ENCODE assay signal across 9 cellular contexts in the genomic region with DNA sequence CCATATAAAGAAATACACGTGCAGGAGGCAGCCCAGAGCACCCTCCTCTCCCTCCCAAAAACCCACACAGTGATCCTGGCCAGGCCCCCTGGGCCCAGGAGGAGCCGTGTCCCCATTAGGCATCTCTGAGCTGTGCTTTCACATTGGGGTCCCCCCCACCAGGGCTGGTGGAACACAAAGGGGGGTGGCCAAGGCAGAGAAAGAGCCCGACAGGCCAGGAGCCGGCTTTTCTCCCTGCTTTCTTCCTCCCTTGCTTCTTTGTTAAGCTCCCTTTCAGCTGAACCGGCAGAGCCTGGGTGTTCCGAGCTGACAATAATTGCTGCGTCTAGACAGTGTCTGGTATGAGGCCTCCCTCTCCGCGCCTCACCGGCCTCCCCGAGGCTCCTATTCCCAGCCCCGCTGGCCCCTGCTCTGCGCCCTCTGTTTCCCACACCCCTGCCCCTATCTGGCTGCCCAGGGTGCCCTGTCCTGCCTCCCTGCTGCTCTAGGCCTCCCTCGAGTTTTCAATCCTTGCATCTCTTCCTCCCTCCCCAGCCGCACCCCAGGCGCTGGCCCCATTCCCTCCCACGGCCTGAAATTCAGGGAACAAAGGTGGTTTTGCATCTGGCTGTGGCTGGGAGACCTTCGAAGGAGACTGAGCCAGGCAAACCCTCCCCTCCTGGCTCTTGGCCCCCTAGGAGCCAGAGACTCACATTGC.
DNase-seq lines count a peak whose midpoint lies in the region; ATAC-seq and TF ChIP-seq lines count a peak whose summit lies in the region.
"Had no signal": no experiment of that assay in that cellular context is flagged by ENCODE, and none has a peak within 500 bp of the region (broad histone marks: within the 10 kb centered on the region; RNA-seq: fewer than 3 reads in every experiment).

No MANE protein-coding gene starts in this region.

- no peaks in the 10 kb centered on the region for H3K9me2 ChIP-seq in HCT116 (ENCODE audit: insufficient read depth)
- no peaks in the 10 kb centered on the region for H3K9me2 ChIP-seq in PC-9 (ENCODE audit: insufficient read depth)

- ATAC-seq in HCT116: no peak
- ATAC-seq in GM19452 (IDR thresholded peaks at IDR 0.05; ENCODE audit: unreplicated experiment): no peak

- H3K9me3 ChIP-seq in HCT116 (ENCODE audit: control insufficient read depth in 1 of 2, insufficient read depth in 1 of 2, low read depth in 1 of 2, low read length in 2 of 2): no peaks in the 10 kb centered on the region
- H3K9me3 ChIP-seq in PC-9 (ENCODE audit: insufficient read depth, low read depth): no peaks in the 10 kb centered on the region

- in situ Hi-C loops in astrocyte of the cerebellum (cut with HindIII; ENCODE audit: low sequenced_read_pairs): no loop called here

- TF ChIP-seq RAD21 in HCT116 (IDR thresholded peaks at IDR 0.05; ENCODE audit: low read depth): no peak

- peaks cover 0 to 4% of the 10 kb centered on the region in 2 experiments; a peak in 1 of 4 replicates for H3K36me3 ChIP-seq in HCT116 (ENCODE audit: control insufficient read depth in 1 of 2, insufficient read depth in 2 of 2, low read length in 2 of 2)
- H3K36me3 ChIP-seq in PC-9 (ENCODE audit: low read depth): 0 out of 2 replicates have a peak, but pooled peaks cover 7% of the 10 kb centered on the region

- TF ChIP-seq POLR2A in HCT116 (IDR thresholded peaks at IDR 0.05; ENCODE audit: borderline replicate concordance, extremely low read depth, insufficient read depth, insufficient read length): peak; percentile 1

- no peak overlapping the region for H3K4me3 ChIP-seq in HCT116 (replicated peaks in 1 of 2; ENCODE audit: low read depth in 1 of 2, low read length in 2 of 2)
- H3K4me3 ChIP-seq in astrocyte of the cerebellum (ENCODE audit: low read depth, low read length): no peak overlapping the region
- no peak overlapping the region for H3K4me3 ChIP-seq in PC-9

- H4K20me1 ChIP-seq in HCT116 (ENCODE audit: insufficient read depth) (no peaks in the 10 kb centered on the region), PC-9 (ENCODE audit: insufficient read depth) (no peaks in the 10 kb centered on the region)

- peaks cover 76 to 100% of the 10 kb centered on the region in 2 experiments for H3K4me1 ChIP-seq in HCT116 (ENCODE audit: control insufficient read depth in 1 of 2, insufficient read depth in 2 of 2, low read length in 2 of 2)
- peaks cover 24% of the 10 kb centered on the region for H3K4me1 ChIP-seq in PC-9 (replicated peaks; ENCODE audit: insufficient read depth)

- peaks cover 21% of the 10 kb centered on the region; the same call in 1 of the 2 replicates for H3K79me2 ChIP-seq in HCT116 (ENCODE audit: insufficient read depth, low read length)
- H3K79me2 ChIP-seq in PC-9 (ENCODE audit: low read depth): peaks cover 4% of the 10 kb centered on the region; the same call in 1 of the 2 replicates

- DNase-seq in HCT116 (ENCODE audit: low read depth, low spot score) (no peak), astrocyte of the cerebellum (ENCODE audit: low read depth) (peak; percentile 77), islet precursor cell (peak; percentile 98), smooth muscle cell of the brain vasculature (ENCODE audit: low read depth, low spot score) (peak; percentile 69), PC-9 (no peak), COLO829 (ENCODE audit: low spot score) (no peak)
- no peak for DNase-seq in stimulated activated CD4-positive, alpha-beta T cell treated with anti-CD3 and anti-CD28 coated beads, Interleukin-4, amount 100 ng/mL, for 1 hour
- DNase-seq: NCI-H226 had no signal

- H3K4me2 ChIP-seq in HCT116 (ENCODE audit: low read length) (peak overlapping the region; percentile 15; the same call in 1 of the 2 replicates), PC-9 (no peak overlapping the region)

- peaks cover 28% of the 10 kb centered on the region for H3F3A ChIP-seq in PC-9 (ENCODE audit: insufficient read depth, low read depth)

- TF ChIP-seq CTCF in HCT116 (IDR thresholded peaks at IDR 0.05 in 2 of 3, conservative IDR thresholded peaks at IDR 0.05 in 1 of 3; ENCODE audit: borderline replicate concordance in 1 of 3, insufficient read depth in 1 of 3, low read depth in 2 of 3, low read length in 2 of 3) (no peak), astrocyte of the cerebellum (IDR thresholded peaks at IDR 0.05; ENCODE audit: low read depth, low read length, missing control alignments) (peak; percentile 21), PC-9 (conservative IDR thresholded peaks at IDR 0.05) (no peak)

- peak overlapping the region; percentile 31 for H3K9ac ChIP-seq in HCT116 (ENCODE audit: low read length)

- H3K27ac ChIP-seq in HCT116 (ENCODE audit: low read depth, low read length): peak overlapping the region; percentile 100
- no peak overlapping the region for H3K27ac ChIP-seq in PC-9

- BruUV-seq in HCT116 (replicated peaks; lab: Mats Ljungman, UMichigan) (no TSS peak), PC-9 (replicated peaks; lab: Mats Ljungman, UMichigan) (no TSS peak)

- H2AFZ ChIP-seq in HCT116 (ENCODE audit: low read depth, low read length, poor library complexity, severe bottlenecking) (no peak overlapping the region), PC-9 (no peak overlapping the region)

- intact Hi-C loops in HCT116 (cut with micrococcal nuclease): loop anchor here (5.0 kb wide), 1 partner anchor 67 kb away; no protein-coding TSS in a partner anchor
- intact Hi-C loops in PC-9 (cut with micrococcal nuclease; ENCODE audit: unreplicated experiment): no loop called here

- CTCF ChIA-PET in HCT116 (lab: Charles Lee): interaction anchor here (1.1 kb wide), 1 partner anchor 357 kb away, joined by 3 read pairs; no protein-coding TSS in a partner anchor
- CTCF ChIA-PET in PC-9 (lab: Charles Lee): no interaction called here

- POLR2A ChIA-PET in HCT116 (lab: Charles Lee) (interaction anchor here (0.6 to 3.5 kb wide), 13 partner anchors 11 to 326 kb away, joined by 3 to 11 read pairs (median 4); a partner anchor contains a TSS), PC-9 (lab: Charles Lee; ENCODE audit: unreplicated experiment) (no interaction called here)

- H3K27me3 ChIP-seq in HCT116 (ENCODE audit: insufficient read depth, low read length) (no peaks in the 10 kb centered on the region), PC-9 (ENCODE audit: insufficient read depth, low read depth) (no peaks in the 10 kb centered on the region)

- RAD21 ChIA-PET in HCT116 (lab: Charles Lee; ENCODE audit: low non-redundant PET in 1 of 2, low total read pairs in 2 of 2, uncharacterized antibody in 2 of 2, unreplicated experiment in 2 of 2): interaction anchor here in 1 of 2 experiments (0.9 to 1.0 kb wide), 2 partner anchors 17 to 96 kb away, joined by 3 read pairs; no protein-coding TSS in a partner anchor

TF ChIP-seq in HCT116, 20 proteins besides CTCF, POLR2A, EP300 and RAD21:
- TF ChIP-seq ZFX (IDR thresholded peaks at IDR 0.05) (no peak), POLR2AphosphoS5 (IDR thresholded peaks at IDR 0.05; ENCODE audit: low read depth, low read length) (peak; percentile 25)
- TF ChIP-seq, protein P1, sequence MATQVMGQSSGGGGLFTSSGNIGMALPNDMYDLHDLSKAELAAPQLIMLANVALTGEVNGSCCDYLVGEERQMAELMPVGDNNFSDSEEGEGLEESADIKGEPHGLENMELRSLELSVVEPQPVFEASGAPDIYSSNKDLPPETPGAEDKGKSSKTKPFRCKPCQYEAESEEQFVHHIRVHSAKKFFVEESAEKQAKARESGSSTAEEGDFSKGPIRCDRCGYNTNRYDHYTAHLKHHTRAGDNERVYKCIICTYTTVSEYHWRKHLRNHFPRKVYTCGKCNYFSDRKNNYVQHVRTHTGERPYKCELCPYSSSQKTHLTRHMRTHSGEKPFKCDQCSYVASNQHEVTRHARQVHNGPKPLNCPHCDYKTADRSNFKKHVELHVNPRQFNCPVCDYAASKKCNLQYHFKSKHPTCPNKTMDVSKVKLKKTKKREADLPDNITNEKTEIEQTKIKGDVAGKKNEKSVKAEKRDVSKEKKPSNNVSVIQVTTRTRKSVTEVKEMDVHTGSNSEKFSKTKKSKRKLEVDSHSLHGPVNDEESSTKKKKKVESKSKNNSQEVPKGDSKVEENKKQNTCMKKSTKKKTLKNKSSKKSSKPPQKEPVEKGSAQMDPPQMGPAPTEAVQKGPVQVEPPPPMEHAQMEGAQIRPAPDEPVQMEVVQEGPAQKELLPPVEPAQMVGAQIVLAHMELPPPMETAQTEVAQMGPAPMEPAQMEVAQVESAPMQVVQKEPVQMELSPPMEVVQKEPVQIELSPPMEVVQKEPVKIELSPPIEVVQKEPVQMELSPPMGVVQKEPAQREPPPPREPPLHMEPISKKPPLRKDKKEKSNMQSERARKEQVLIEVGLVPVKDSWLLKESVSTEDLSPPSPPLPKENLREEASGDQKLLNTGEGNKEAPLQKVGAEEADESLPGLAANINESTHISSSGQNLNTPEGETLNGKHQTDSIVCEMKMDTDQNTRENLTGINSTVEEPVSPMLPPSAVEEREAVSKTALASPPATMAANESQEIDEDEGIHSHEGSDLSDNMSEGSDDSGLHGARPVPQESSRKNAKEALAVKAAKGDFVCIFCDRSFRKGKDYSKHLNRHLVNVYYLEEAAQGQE (IDR thresholded peaks at IDR 0.05; ENCODE audit: low read depth): no peak
- TF ChIP-seq, protein P2, sequence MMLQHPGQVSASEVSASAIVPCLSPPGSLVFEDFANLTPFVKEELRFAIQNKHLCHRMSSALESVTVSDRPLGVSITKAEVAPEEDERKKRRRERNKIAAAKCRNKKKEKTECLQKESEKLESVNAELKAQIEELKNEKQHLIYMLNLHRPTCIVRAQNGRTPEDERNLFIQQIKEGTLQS (IDR thresholded peaks at IDR 0.05): no peak

Comparison
In these comparisons a context has a peak if more than half of its experiments do, and no peak if none do; other contexts are left out.
1. DNase-seq: peak in astrocyte of the cerebellum (single experiment), islet precursor cell (single experiment) and smooth muscle cell of the brain vasculature (single experiment); none in HCT116 (single experiment), PC-9 (0 of 2), stimulated activated CD4-positive, alpha-beta T cell treated with anti-CD3 and anti-CD28 coated beads, Interleukin-4, amount 100 ng/mL, for 1 hour (single experiment) and COLO829 (single experiment).